ENCODE assay signal across 26 cellular contexts in genomic region chr1:50488403-50488802, GRCh38.
"Had no signal": no experiment of that assay in that cellular context is flagged by ENCODE, and none has a peak within 500 bp of the region (broad histone marks: within the 10 kb centered on the region; RNA-seq: fewer than 3 reads in every experiment).

No MANE protein-coding gene starts in this region.

- DNase-seq: activated CD4-positive, alpha-beta T cell treated with anti-CD3 and anti-CD28 coated beads for 1 hour; activated CD4-positive, alpha-beta T cell treated with anti-CD3 and anti-CD28 coated beads for 4 hours; activated CD4-positive, alpha-beta T cell treated with anti-CD3 and anti-CD28 coated beads, Interleukin-2, amount 10 ng/mL, durations not matched to agents 7 days and 5 days; activated CD4-positive, alpha-beta T cell treated with anti-CD3 and anti-CD28 coated beads, Interleukin-2, amount 50 U/mL, for 4 hours; activated CD8-positive, alpha-beta memory T cell treated with anti-CD3 and anti-CD28 coated beads for 24 hours; activated CD8-positive, alpha-beta T cell treated with anti-CD3 and anti-CD28 coated beads for 36 hours; activated effector memory CD4-positive, alpha-beta T cell treated with Interleukin-2 at 50 U/mL for 16 hours; activated gamma-delta T cell treated with Interleukin-2 at 50 U/mL for 16 hours; activated naive CD4-positive, alpha-beta T cell treated with anti-CD3 and anti-CD28 coated beads, Interleukin-2, amount 50 U/mL, for 16 hours; activated naive CD4-positive, alpha-beta T cell treated with Interleukin-2 at 50 U/mL for 16 hours; activated T-cell treated with anti-CD3 and anti-CD28 coated beads, Interleukin-2, amount 50 U/mL, for 4 hours; amygdala; aorta; body of pancreas; dorsolateral prefrontal cortex; effector memory CD4-positive, alpha-beta T cell; endodermal cell; foreskin keratinocyte; heart right ventricle; T-helper 2 cell had no signal

- ATAC-seq: activated CD8-positive, alpha-beta T cell treated with anti-CD3 and anti-CD28 coated beads for 36 hours; activated T-cell treated with anti-CD3 and anti-CD28 coated beads, Interleukin-2, amount 50 U/mL, for 4 hours; activated T-helper 17 cell treated with anti-CD3 and anti-CD28 coated beads, Interleukin-2, amount 50 U/mL, for 72 hours; body of pancreas; foreskin keratinocyte; gastroesophageal sphincter; heart right ventricle; WTC11 had no signal

- H3K4me1 ChIP-seq: body of pancreas, breast epithelium, foreskin keratinocyte, gastroesophageal sphincter, heart right ventricle had no signal

- H3K27me3 ChIP-seq: body of pancreas, breast epithelium, dorsolateral prefrontal cortex, foreskin keratinocyte, gastroesophageal sphincter, heart right ventricle had no signal

- H3K27ac ChIP-seq: body of pancreas, breast epithelium, coronary artery, dorsolateral prefrontal cortex, foreskin keratinocyte, gastroesophageal sphincter, heart right ventricle, VCaP had no signal

- H3K36me3 ChIP-seq: breast epithelium had no signal

- H3K4me3 ChIP-seq: body of pancreas, breast epithelium, coronary artery, dorsolateral prefrontal cortex, gastroesophageal sphincter, heart right ventricle had no signal

- H3K9me3 ChIP-seq: body of pancreas, breast epithelium, gastroesophageal sphincter, heart right ventricle had no signal
